9 cellular contexts compared by ENCODE assay signal in genomic region chr13:99981115-99982020, GRCh38. TPM values are rescaled to one million over a fixed set of nuclear protein-coding genes. Genes with fewer than 3 reads are reported as not detected.
DNase-seq lines count a peak whose midpoint lies in the region; ATAC-seq, FAIRE-seq and TF ChIP-seq lines count a peak whose summit lies in the region.
"Had no signal": no experiment of that assay in that cellular context is flagged by ENCODE, and none has a peak within 500 bp of the region (broad histone marks: within the 10 kb centered on the region; RNA-seq: fewer than 3 reads in every experiment).

Gene ZIC2 (plus strand): TSS chr13:99981784. CDS start chr13:99982065, 281 bp downstream.

- CTCF ChIA-PET in GM12878 (lab: Yijun Ruan, JAX), result no interaction called here

- WGBS in GM12878 (ENCODE audit: insufficient coverage, insufficient replicate concordance, low lambda C conversion rate, missing lambda C conversion rate), result 70% methylated on average over 62 of the region's 120 CpGs
- WGBS in suprapubic skin, result 1% methylated on average over 39 of the region's 120 CpGs

- H3K9ac ChIP-seq in GM12878 (ENCODE audit: control insufficient read depth, insufficient read depth, low read length), result no peak within 1 kb of the TSS
- H3K9ac ChIP-seq in keratinocyte (ENCODE audit: control insufficient read depth, extremely low read depth, insufficient read depth, low read length), result no peak within 1 kb of the TSS

- in situ Hi-C loops in GM12878 (cut with MboI), result no loop called here

- no peak for TF ChIP-seq RAD21 in GM12878 (IDR thresholded peaks at IDR 0.05; ENCODE audit: insufficient read depth, low read depth, low read length)

- no peaks in the 10 kb centered on the region for H3K9me1 ChIP-seq in keratinocyte (ENCODE audit: control insufficient read depth, extremely low read depth, insufficient read depth, low read length)

- TF ChIP-seq POLR2A in GM12878 (IDR thresholded peaks at IDR 0.05; ENCODE audit: low read depth, low read length), result no peak
- TF ChIP-seq POLR2A in suprapubic skin (IDR thresholded peaks at IDR 0.05), result no peak

- TF ChIP-seq EP300 in GM12878 (IDR thresholded peaks at IDR 0.05; ENCODE audit: borderline replicate concordance in 1 of 2, control insufficient read depth in 1 of 2, low read depth in 2 of 2, low read length in 2 of 2) (no peak), suprapubic skin (IDR thresholded peaks at IDR 0.05) (no peak)

- POLR2A ChIA-PET in GM12878 (lab: Charles Lee), result no interaction called here

- peaks cover 84% of the 10 kb centered on the region for H3K27me3 ChIP-seq in ACC112 (ENCODE audit: insufficient read depth, low read length)
- peaks cover 3 to 38% of the 10 kb centered on the region in 2 experiments for H3K27me3 ChIP-seq in GM12878 (replicated peaks in 1 of 2; ENCODE audit: control insufficient read depth in 2 of 2, insufficient read depth in 2 of 2, low read length in 1 of 2)
- peaks cover 83% of the 10 kb centered on the region for H3K27me3 ChIP-seq in keratinocyte (ENCODE audit: control insufficient read depth, extremely low read depth, insufficient read depth, low read length)
- peaks cover 100% of the 10 kb centered on the region for H3K27me3 ChIP-seq in suprapubic skin

- RAD21 ChIA-PET in GM12878 (lab: Charles Lee; ENCODE audit: unreplicated experiment), result no interaction called here

- TF ChIP-seq CTCF in GM12875 (IDR thresholded peaks at IDR 0.05; ENCODE audit: borderline replicate concordance, insufficient read depth, low read depth, low read length), result no peak
- no peak for TF ChIP-seq CTCF in GM12878 (IDR thresholded peaks at IDR 0.05 in 2 of 3, conservative IDR thresholded peaks at IDR 0.05 in 1 of 3; ENCODE audit: control insufficient read depth in 2 of 3, extremely low read depth in 1 of 3, insufficient read depth in 1 of 3, low read depth in 3 of 3, low read length in 3 of 3)
- TF ChIP-seq CTCF in keratinocyte (optimal IDR thresholded peaks at IDR 0.05 in 1 of 3, IDR thresholded peaks at IDR 0.05 in 1 of 3, conservative IDR thresholded peaks at IDR 0.05 in 1 of 3; ENCODE audit: extremely low read depth in 1 of 3, insufficient read depth in 2 of 3, low read length in 3 of 3), result no peak
- no peak for TF ChIP-seq CTCF in suprapubic skin (IDR thresholded peaks at IDR 0.05)

- ATAC-seq in GM12878, result peak; percentile 43
- ATAC-seq in HG03175 (IDR thresholded peaks at IDR 0.05; ENCODE audit: unreplicated experiment), result no peak

- peak within 1 kb of the TSS; percentile 64 for H3K4me2 ChIP-seq in GM12878 (ENCODE audit: control insufficient read depth, insufficient read depth)
- H3K4me2 ChIP-seq in keratinocyte (ENCODE audit: control insufficient read depth, extremely low read depth, insufficient read depth, low read depth, low read length), result peak within 1 kb of the TSS; percentile 66

- H2AFZ ChIP-seq in ACC112 (ENCODE audit: low read length, unreplicated experiment) (no peak within 1 kb of the TSS), GM12878 (ENCODE audit: control insufficient read depth, low read depth, low read length) (no peak within 1 kb of the TSS), keratinocyte (ENCODE audit: control insufficient read depth, low read length) (peak within 1 kb of the TSS; percentile 63)

- SMC1A ChIA-PET in GM12878 (lab: Charles Lee; ENCODE audit: uncharacterized antibody, unreplicated experiment), result no interaction called here

- H3K79me2 ChIP-seq in ACC112 (ENCODE audit: control insufficient read depth, insufficient read depth, low read length, unreplicated experiment) (no peaks in the 10 kb centered on the region), GM12878 (ENCODE audit: control insufficient read depth, insufficient read depth, low read length) (no peaks in the 10 kb centered on the region), keratinocyte (ENCODE audit: control insufficient read depth, insufficient read depth, low read length) (no peaks in the 10 kb centered on the region)

- H3K36me3 ChIP-seq in ACC112 (ENCODE audit: insufficient read depth, low read length), result no peaks in the 10 kb centered on the region
- no peaks in the 10 kb centered on the region for H3K36me3 ChIP-seq in GM12878 (ENCODE audit: control insufficient read depth in 2 of 2, insufficient read depth in 2 of 2, low read length in 1 of 2)
- H3K36me3 ChIP-seq in keratinocyte (ENCODE audit: control insufficient read depth in 2 of 2, extremely low read depth in 1 of 2, insufficient read depth in 2 of 2, low read length in 2 of 2), result no peaks in the 10 kb centered on the region
- H3K36me3 ChIP-seq in suprapubic skin, result no peaks in the 10 kb centered on the region

- no TSS peak for BruUV-seq in GM12878 (replicated peaks; lab: Mats Ljungman, UMichigan)

- intact Hi-C loops in GM12878 (cut with micrococcal nuclease; ENCODE audit: unreplicated experiment), result no loop called here

- H4K20me1 ChIP-seq in GM12878 (ENCODE audit: control insufficient read depth, insufficient read depth) (no peaks in the 10 kb centered on the region), keratinocyte (ENCODE audit: control insufficient read depth, extremely low read depth, insufficient read depth, low read length) (peaks cover 5% of the 10 kb centered on the region)

- H3K27ac ChIP-seq in ACC112 (ENCODE audit: low read depth, low read length), result no peak within 1 kb of the TSS
- H3K27ac ChIP-seq in GM12878 (ENCODE audit: control insufficient read depth, insufficient read depth), result no peak within 1 kb of the TSS
- no peak within 1 kb of the TSS for H3K27ac ChIP-seq in keratinocyte (ENCODE audit: control insufficient read depth, insufficient read depth, low read length)
- H3K27ac ChIP-seq in suprapubic skin, result no peak within 1 kb of the TSS

- H3K4me3 ChIP-seq in ACC112 (ENCODE audit: low read depth, low read length) (peak within 1 kb of the TSS; percentile 68), GM12875 (ENCODE audit: low read depth, low read length) (peak within 1 kb of the TSS; percentile 39), GM12878 (no peak within 1 kb of the TSS), keratinocyte (ENCODE audit: control insufficient read depth in 2 of 3, extremely low read depth in 1 of 3, insufficient read depth in 2 of 3, low read depth in 1 of 3, low read length in 3 of 3) (peak within 1 kb of the TSS; percentile 50 to 61 (median 59)), suprapubic skin (peak within 1 kb of the TSS; percentile 61)

- no peaks in the 10 kb centered on the region for H3K4me1 ChIP-seq in ACC112 (ENCODE audit: control insufficient read depth, insufficient read depth, low read length, unreplicated experiment)
- H3K4me1 ChIP-seq in GM12878 (ENCODE audit: control insufficient read depth, insufficient read depth, low read length), result no peaks in the 10 kb centered on the region
- H3K4me1 ChIP-seq in keratinocyte (ENCODE audit: control insufficient read depth, extremely low read depth, insufficient read depth, low read length), result no peaks in the 10 kb centered on the region
- H3K4me1 ChIP-seq in suprapubic skin, result peaks cover 59% of the 10 kb centered on the region

- FAIRE-seq in GM12878 (lab: Jason Lieb, UNC) (no peak), keratinocyte (lab: Jason Lieb, UNC) (no peak)
- FAIRE-seq: islet of Langerhans had no signal

- peak; percentile 56 for DNase-seq in NCI-H526 treated with DMSO at 0.1 percent for 48 hours (lab: John Stamatoyannopoulos, UW)
- DNase-seq in GM12878 (ENCODE audit: low read depth, low spot score), result no peak
- no peak for DNase-seq in keratinocyte (ENCODE audit: low read depth, low spot score)
- DNase-seq in suprapubic skin (ENCODE audit: low spot score in 2 of 2), result peak in 1 of 2 donors; percentile 70
- DNase-seq in SK-N-DZ (ENCODE audit: low spot score), result no peak

- dilution Hi-C loops in keratinocyte (cut with MboI; ENCODE audit: extremely low pct_ligation_motif_present, low sequenced_read_pairs), result no loop called here

- H3K9me3 ChIP-seq in GM12878 (replicated peaks; ENCODE audit: control insufficient read depth, insufficient read depth, low read length) (peaks cover 6% of the 10 kb centered on the region), keratinocyte (ENCODE audit: control insufficient read depth, low read depth, low read length) (peaks cover 3% of the 10 kb centered on the region), suprapubic skin (no peaks in the 10 kb centered on the region)

TF ChIP-seq in GM12878, 131 proteins besides CTCF, POLR2A, EP300 and RAD21 (continues in another document):
- TF ChIP-seq KAT2A (conservative IDR thresholded peaks at IDR 0.05; ENCODE audit: control insufficient read depth, low read depth, low read length) (no peak), TCF3 (IDR thresholded peaks at IDR 0.05; ENCODE audit: borderline replicate concordance, insufficient read depth, low read depth, low read length) (no peak), ZBED1 (IDR thresholded peaks at IDR 0.05; ENCODE audit: borderline replicate concordance) (no peak), SUZ12 (IDR thresholded peaks at IDR 0.05; ENCODE audit: unreplicated experiment) (peak; percentile 17)

RNA-seq across cellular contexts. Expression of gene ZIC2, which starts in this region (rescaled TPM):
- not detected in 2 replicates for total RNA-seq in GM12878 (2013; cell fraction: nucleolus; rRNA removed)
- not detected in 2 replicates for total RNA-seq in GM12878 (2014; rRNA removed)
- total RNA-seq in GM12878 (2014; rRNA removed; fragmentation: Illumina TruSeq; extraction: Trizol), result not detected in 2 replicates
- total RNA-seq in GM12878 (2021), result not detected in 2 replicates
- not detected for polyA plus RNA-seq in GM12878 (2011; ENCODE audit: low read depth)
- not detected in 2 replicates for polyA plus RNA-seq in GM12878 (2011; rRNA removed)
- polyA plus RNA-seq in GM12878 (2011; cell fraction: cytosol; rRNA removed), result not detected in 2 replicates
- polyA plus RNA-seq in GM12878 (2011; cell fraction: nucleus; rRNA removed), result not detected in 2 replicates
- not detected in 2 replicates for polyA plus RNA-seq in GM12878 (2012)
- polyA plus RNA-seq in GM12878 (2014; fragmentation: Illumina TruSeq; extraction: Trizol), result not detected in 2 replicates
- not detected for polyA plus RNA-seq in GM12878 (2014; fragmentation: Nextera tagmentation; extraction: Ambion mirVana)
- polyA plus RNA-seq in GM12878 (2014; rRNA removed), result not detected in 2 replicates
- under 1 TPM; 0.05 TPM for polyA plus RNA-seq in GM12878 (2016; fragmentation: Nextera tagmentation; extraction: Ambion mirVana)
- polyA minus RNA-seq in GM12878 (2011; rRNA and poly(A)+ RNA removed), result not detected in 2 replicates
- polyA minus RNA-seq in GM12878 (2011; cell fraction: cytosol; rRNA and poly(A)+ RNA removed), result not detected in 2 replicates
- not detected in 2 replicates for polyA minus RNA-seq in GM12878 (2011; cell fraction: nucleus; rRNA and poly(A)+ RNA removed)
- not detected in 3 replicates for polyA plus RNA-seq in keratinocyte
- polyA plus RNA-seq in keratinocyte (2011; ENCODE audit: low read depth), result 0.27 TPM
- not detected in 2 replicates for polyA plus RNA-seq in keratinocyte (2011; cell fraction: cytosol; rRNA removed)
- polyA plus RNA-seq in keratinocyte (2011; cell fraction: nucleus; rRNA removed), result 0.06 TPM in 1 of 2 replicates, not detected in the other
- 0.10 and 0.15 TPM in 2 replicates for polyA plus RNA-seq in keratinocyte (2012; ENCODE audit: low replicate concordance)
- polyA minus RNA-seq in keratinocyte, result not detected in 3 replicates
- not detected for polyA minus RNA-seq in keratinocyte (2011; cell fraction: cytosol; rRNA and poly(A)+ RNA removed)
- polyA minus RNA-seq in keratinocyte (2011; cell fraction: nucleus; rRNA and poly(A)+ RNA removed), result not detected in 2 replicates
- not detected for total RNA-seq in suprapubic skin
- polyA plus RNA-seq in SK-N-DZ (2014; cell fraction: cytosol; rRNA removed), result not detected in 2 replicates
- polyA plus RNA-seq in SK-N-DZ (2014; cell fraction: nucleus; rRNA removed), result not detected in 2 replicates

Comparison
In these comparisons a context has a peak if more than half of its experiments do, and no peak if none do; other contexts are left out.
1. Peak in ATAC-seq and H3K4me2 ChIP-seq in GM12878; RNA of the gene not detected or under 1 TPM.